In the genomic region with DNA sequence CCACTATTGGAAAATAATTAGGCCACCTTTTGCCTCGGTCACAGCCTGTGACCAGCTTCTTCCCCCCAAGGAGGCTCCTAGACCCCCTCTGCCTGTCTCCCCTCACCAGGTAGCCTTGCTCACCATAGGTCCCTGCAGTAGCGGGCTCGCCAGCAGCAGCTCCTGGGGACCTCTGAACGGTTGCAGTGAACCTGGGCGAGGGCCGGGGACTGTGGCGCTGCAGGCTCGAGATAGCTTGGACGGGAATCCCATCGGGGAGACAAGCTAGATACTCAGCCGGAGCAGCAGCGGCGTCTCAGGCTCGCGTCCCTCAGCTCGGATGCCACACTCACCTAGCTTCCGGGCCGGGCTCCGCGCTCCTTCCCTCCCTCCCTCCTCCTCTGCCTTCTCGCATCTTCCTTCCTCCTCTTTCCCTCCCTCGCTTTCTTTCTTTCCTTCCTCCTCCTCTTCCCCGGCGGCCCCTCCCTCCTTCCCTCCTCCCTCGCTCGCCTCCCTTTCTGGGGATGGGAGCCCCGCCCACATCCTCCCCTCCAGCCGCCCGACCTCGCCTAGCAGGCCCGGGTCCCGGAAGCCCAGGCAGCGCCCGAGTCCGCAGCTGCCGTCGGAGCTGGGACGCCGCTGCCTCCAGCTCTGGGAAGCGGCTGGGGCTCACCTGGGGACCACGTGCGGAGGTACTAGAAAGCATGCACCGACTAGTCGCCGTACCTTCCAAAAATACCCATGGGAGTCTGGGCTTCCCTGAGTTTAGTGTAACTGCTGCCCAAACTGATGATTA, we compare ENCODE assay signal across 8 cellular contexts. TPM values are rescaled to one million over a fixed set of nuclear protein-coding genes. Genes with fewer than 3 reads are reported as not detected.
DNase-seq lines count a peak whose midpoint lies in the region; ATAC-seq, FAIRE-seq and TF ChIP-seq lines count a peak whose summit lies in the region.

A gene (minus strand): TSS at position 399 of the 775 bp plus-strand sequence. CDS start 4,603 bp downstream, outside the sequence.

- no peaks in the 10 kb centered on the region for H3K79me1 ChIP-seq in H1 (ENCODE audit: low read depth, low read length)

- H3K14ac ChIP-seq in H1 (ENCODE audit: insufficient read length), result no peak within 1 kb of the TSS

- H3K9me3 ChIP-seq in Panc1 (ENCODE audit: control insufficient read depth, insufficient read depth, low read depth, low read length) (no peaks in the 10 kb centered on the region), H1 (ENCODE audit: insufficient read depth in 2 of 2, low read depth in 1 of 2, low read length in 1 of 2) (no peaks in the 10 kb centered on the region), upper lobe of right lung (no peaks in the 10 kb centered on the region)

- in situ Hi-C loops in Panc1 (cut with HindIII; ENCODE audit: low pct_unique_long_range_greater_than_20kb, low sequenced_read_pairs), result no loop called here

- 0 out of 3 replicates have a peak, but pooled peaks of 1 of the 2 experiments have one; percentile 31 for TF ChIP-seq EP300 in H1 (IDR thresholded peaks at IDR 0.05; ENCODE audit: borderline replicate concordance in 1 of 2, low read depth in 2 of 2, low read length in 2 of 2)

- peak within 1 kb of the TSS; percentile 73; the same call in 1 of the 2 replicates for H2BK5ac ChIP-seq in H1 (ENCODE audit: low read depth, low read length)

- peak within 1 kb of the TSS; percentile 94 to 99 for H3K4me2 ChIP-seq in H1 (ENCODE audit: insufficient read depth in 1 of 2, low read depth in 2 of 2, low read length in 2 of 2)

- peaks cover 21% of the 10 kb centered on the region for H3K27me3 Mint-ChIP-seq in memory B cell

- no TSS peak for BruUV-seq in Panc1 (replicated peaks; lab: Mats Ljungman, UMichigan)

- no peaks in the 10 kb centered on the region for H3K36me3 Mint-ChIP-seq in memory B cell

- CTCF ChIA-PET in Panc1 (lab: Charles Lee) (no interaction called here), H1 (lab: Charles Lee; ENCODE audit: partially characterized antibody) (interaction anchor here (0.7 to 3.3 kb wide), 19 partner anchors 10 to 419 kb away, joined by 3 to 18 read pairs (median 5); no protein-coding TSS in a partner anchor)

- POLR2A ChIA-PET in Panc1 (lab: Charles Lee), result no interaction called here
- POLR2A ChIA-PET in H1 (lab: Charles Lee; ENCODE audit: partially characterized antibody), result interaction anchor here (1.0 to 5.3 kb wide), 7 partner anchors 10 to 418 kb away, joined by 3 to 29 read pairs (median 4); no protein-coding TSS in a partner anchor

- no peak for TF ChIP-seq POLR2A in H1 (IDR thresholded peaks at IDR 0.05; ENCODE audit: control extremely low read depth in 1 of 2, low read depth in 2 of 2, low read length in 2 of 2)

- peaks cover 20% of the 10 kb centered on the region for H3K27me3 ChIP-seq in Panc1 (ENCODE audit: control insufficient read depth, insufficient read depth, low read length)
- H3K27me3 ChIP-seq in H1 (replicated peaks in 1 of 4; ENCODE audit: control insufficient read depth in 3 of 4, extremely low read depth in 1 of 4, insufficient read depth in 3 of 4, low read length in 3 of 4), result peaks cover 13 to 58% (median 48%) of the 10 kb centered on the region in 4 experiments
- peaks cover 17% of the 10 kb centered on the region for H3K27me3 ChIP-seq in upper lobe of right lung

- peak within 1 kb of the TSS; percentile 88 for H3K18ac ChIP-seq in H1 (ENCODE audit: extremely low read depth, low read length)

- no peak within 1 kb of the TSS for H2AK5ac ChIP-seq in H1 (ENCODE audit: low read depth, low read length)

- peak within 1 kb of the TSS; percentile 40 for H3K4ac ChIP-seq in H1 (replicated peaks; ENCODE audit: insufficient read length, low read depth, low read length)

- WGBS in H1 (ENCODE audit: extremely low coverage in 1 of 2, insufficient coverage in 1 of 2, insufficient read length in 1 of 2, insufficient replicate concordance in 2 of 2, low coverage in 1 of 2, low lambda C conversion rate in 2 of 2, missing lambda C conversion rate in 1 of 2), 2 experiments, result 2% methylated on average over 21 of the region's 45 CpGs; no CpG with 5 or more reads in 1 of the 2 experiments

- H3K36me3 ChIP-seq in Panc1 (ENCODE audit: control insufficient read depth, insufficient read depth, low read length) (peaks cover 14% of the 10 kb centered on the region; the same call in 1 of the 2 replicates), H1 (ENCODE audit: control insufficient read depth in 2 of 4, insufficient read depth in 4 of 4, low read length in 3 of 4) (no peaks in the 10 kb centered on the region), upper lobe of right lung (no peaks in the 10 kb centered on the region)

- H3K4me1 ChIP-seq in Panc1 (ENCODE audit: control insufficient read depth, insufficient read depth, low read length) (0 out of 2 replicates have a peak, but pooled peaks cover 3% of the 10 kb centered on the region), H1 (replicated peaks in 1 of 4; ENCODE audit: control insufficient read depth in 3 of 4, insufficient read depth in 4 of 4, low read length in 3 of 4) (peaks cover under 1 to 3% (median 3%) of the 10 kb centered on the region in 4 experiments; a peak in 5 of 7 replicates), upper lobe of right lung (peaks cover 4% of the 10 kb centered on the region)

- DNase-seq in NCI-H82 (lab: John Stamatoyannopoulos, UW) (peak; percentile 30), NCI-H82 treated with DMSO at 0.1 percent for 48 hours (lab: John Stamatoyannopoulos, UW; ENCODE audit: unreplicated experiment) (no peak), Panc1 (ENCODE audit: low read depth, low spot score) (no peak), H1 (ENCODE audit: low read depth in 1 of 2, low spot score in 2 of 2) (peak; percentile 81 to 92), memory B cell (ENCODE audit: low spot score in 2 of 2) (no peak), upper lobe of right lung (peak; percentile 90), activated gamma-delta T cell (lab: John Stamatoyannopoulos, UW) (no peak)

- H3K27ac ChIP-seq in Panc1 (ENCODE audit: low read length) (no peak within 1 kb of the TSS), H1 (ENCODE audit: low read depth, low read length) (no peak within 1 kb of the TSS), upper lobe of right lung (peak within 1 kb of the TSS; percentile 89)

- peaks cover 15% of the 10 kb centered on the region for H3K4me1 Mint-ChIP-seq in memory B cell

- H4K91ac ChIP-seq in H1 (replicated peaks; ENCODE audit: insufficient read length, low read length), result peak within 1 kb of the TSS; percentile 38

- H2BK15ac ChIP-seq in H1 (ENCODE audit: low read length), result no peak within 1 kb of the TSS; the same call in 1 of the 2 replicates

- peak; percentile 29 to 33; a peak in 1 of 4 replicates for TF ChIP-seq RAD21 in H1 (IDR thresholded peaks at IDR 0.05 in 1 of 2, conservative IDR thresholded peaks at IDR 0.05 in 1 of 2; ENCODE audit: low read depth in 2 of 2, low read length in 2 of 2)

- ATAC-seq in Panc1 (peak; percentile 46), memory B cell (ENCODE audit: low read depth) (no peak), upper lobe of right lung (peak; percentile 67), HG02642 (IDR thresholded peaks at IDR 0.05; ENCODE audit: poor library complexity, unreplicated experiment) (no peak)

- peak within 1 kb of the TSS; percentile 60 for H3K4me3 Mint-ChIP-seq in memory B cell

- H3K23ac ChIP-seq in H1 (ENCODE audit: insufficient read length), result no peak within 1 kb of the TSS

- H3K9ac ChIP-seq in H1 (replicated peaks in 1 of 4; ENCODE audit: extremely low read depth in 1 of 4, low read depth in 3 of 4, low read length in 3 of 4), result peak within 1 kb of the TSS in 1 of 4 experiments; percentile 24; a peak in 2 of 7 replicates

- H3K4me3 ChIP-seq in Panc1 (ENCODE audit: low read depth in 2 of 2, low read length in 2 of 2) (peak within 1 kb of the TSS in 1 of 2 experiments; percentile 24; a peak in 1 of 4 replicates), H1 (ENCODE audit: extremely low read depth in 1 of 4, insufficient read depth in 2 of 4, low read depth in 3 of 4, low read length in 4 of 4) (peak within 1 kb of the TSS; percentile 54 to 86 (median 78)), upper lobe of right lung (peak within 1 kb of the TSS; percentile 70)

- H2BK120ac ChIP-seq in H1 (replicated peaks; ENCODE audit: low read depth, low read length), result no peak within 1 kb of the TSS

- peak within 1 kb of the TSS; percentile 75; the same call in 1 of the 2 replicates for H2BK20ac ChIP-seq in H1 (ENCODE audit: low read length)

- peak within 1 kb of the TSS; percentile 58; the same call in 1 of the 2 replicates for H2AFZ ChIP-seq in H1 (ENCODE audit: low read length)

- no peaks in the 10 kb centered on the region for H3K9me3 Mint-ChIP-seq in memory B cell

- no peak within 1 kb of the TSS for H4K5ac ChIP-seq in H1 (ENCODE audit: insufficient read length, low read depth, low read length)

- H4K8ac ChIP-seq in H1 (ENCODE audit: extremely low read depth, insufficient read depth, low read length), result 0 out of 2 replicates have a peak within 1 kb of the TSS, but pooled peaks have one; percentile 7

- intact Hi-C loops in Panc1 (cut with micrococcal nuclease; ENCODE audit: unreplicated experiment) (no loop called here), upper lobe of right lung (cut with DNase I) (no loop called here)

- H3K23me2 ChIP-seq in H1 (ENCODE audit: low read depth, low read length), result peaks cover 44% of the 10 kb centered on the region

- H2BK12ac ChIP-seq in H1 (ENCODE audit: low read depth, low read length), result peak within 1 kb of the TSS; percentile 62; the same call in 1 of the 2 replicates

- H4K20me1 ChIP-seq in H1 (replicated peaks in 1 of 2; ENCODE audit: control insufficient read depth in 1 of 2, insufficient read depth in 2 of 2, low read length in 2 of 2), result no peaks in the 10 kb centered on the region

- no peak within 1 kb of the TSS for H3K27ac Mint-ChIP-seq in memory B cell

- TF ChIP-seq CTCF in Panc1 (IDR thresholded peaks at IDR 0.05) (no peak), H1 (IDR thresholded peaks at IDR 0.05; ENCODE audit: control extremely low read depth in 1 of 3, insufficient read depth in 1 of 3, low read depth in 1 of 3, low read length in 3 of 3) (no peak; a peak in 1 of 4 replicates), upper lobe of right lung (IDR thresholded peaks at IDR 0.05) (no peak)

- H3K79me2 ChIP-seq in H1 (ENCODE audit: control insufficient read depth in 1 of 2, insufficient read depth in 2 of 2, low read length in 2 of 2), result no peaks in the 10 kb centered on the region

- H3K56ac ChIP-seq in H1 (replicated peaks; ENCODE audit: insufficient read length, low read depth, low read length), result no peak within 1 kb of the TSS

- no peak for FAIRE-seq in H1 (lab: Jason Lieb, UNC)

RNA-seq across cellular contexts. Expression of the gene that starts here (rescaled TPM):
- total RNA-seq in Panc1 (2021; ENCODE audit: unreplicated experiment) (0.87 TPM), upper lobe of right lung (12.3 TPM)
- polyA plus RNA-seq in Panc1 (2012; ENCODE audit: insufficient read length), result 0.25 TPM
- 5.4 and 5.9 TPM in 2 replicates for total RNA-seq in H1 (2021; fragmentation: NEBNext Ultra II Directional; extraction: Animal tissue kit (Norgen Biotek cat#: 25700))
- polyA plus RNA-seq in H1 (2011; rRNA removed), result 2.3 and 4.2 TPM in 2 replicates
- 3.7 TPM for polyA plus RNA-seq in H1 (2011; cell fraction: cytosol; rRNA removed)
- 3.4 TPM for polyA plus RNA-seq in H1 (2011; cell fraction: nucleus; rRNA removed)
- polyA plus RNA-seq in H1 (2012, experiment 1 of 2), result 2.7 to 4.9 TPM (median 3.5 TPM) in 4 replicates
- polyA plus RNA-seq in H1 (2012, experiment 2 of 2), result 3.0 TPM
- polyA plus RNA-seq in H1 (2013, experiment 1 of 2), result 4.2 TPM
- polyA plus RNA-seq in H1 (2013, experiment 2 of 2), result 4.5 TPM
- polyA minus RNA-seq in H1 (2011; rRNA and poly(A)+ RNA removed), result 2.0 and 3.6 TPM in 2 replicates
- 3.2 TPM for polyA minus RNA-seq in H1 (2011; cell fraction: cytosol; rRNA and poly(A)+ RNA removed)
- polyA minus RNA-seq in H1 (2011; cell fraction: nucleus; rRNA and poly(A)+ RNA removed), result 3.0 TPM

Comparison
In these comparisons a context has a peak if more than half of its experiments do, and no peak if none do; other contexts are left out.
1. DNase-seq: peak in NCI-H82 (single experiment), H1 (2 of 2) and upper lobe of right lung (single experiment); none in NCI-H82 treated with DMSO at 0.1 percent for 48 hours (single experiment), Panc1 (single experiment), memory B cell (0 of 2) and activated gamma-delta T cell (single experiment).
2. Peak in ATAC-seq in Panc1; RNA of the gene not detected or under 1 TPM.